In genomic region chr3:69306239-69307185, GRCh38 we compare ENCODE assay signal across 8 cellular contexts.
DNase-seq lines count a peak whose midpoint lies in the region; ATAC-seq and TF ChIP-seq lines count a peak whose summit lies in the region.

No MANE protein-coding gene starts in this region.

- no peaks in the 10 kb centered on the region for H3K27me3 ChIP-seq in endodermal cell (ENCODE audit: control insufficient read depth, insufficient read depth, low read length, poor library complexity, severe bottlenecking)

- ATAC-seq in GM19043 (IDR thresholded peaks at IDR 0.05; ENCODE audit: low read depth, unreplicated experiment): peak; percentile 96
- ATAC-seq in HG03196 (IDR thresholded peaks at IDR 0.05; ENCODE audit: unreplicated experiment): peak; percentile 90

- 51% methylated on average over 13 to 17 of the region's 17 CpGs for WGBS in endodermal cell (ENCODE audit: insufficient coverage in 1 of 2, insufficient read length in 1 of 2), 2 experiments

- H3K27ac Mint-ChIP-seq in CD14-positive monocyte (peak overlapping the region in 6 of 7 donors; percentile 10 to 85 (median 50)), endodermal cell (no peak overlapping the region)

- H3K4me3 Mint-ChIP-seq in CD14-positive monocyte: no peak overlapping the region
- H3K4me3 Mint-ChIP-seq in endodermal cell: no peak overlapping the region

- H3K9me3 Mint-ChIP-seq in CD14-positive monocyte (peaks cover 0 to 8% (median 0%) of the 10 kb centered on the region in 7 donors), endodermal cell (no peaks in the 10 kb centered on the region)

- peaks cover 47 to 51% of the 10 kb centered on the region in 2 donors for H3K36me3 Mint-ChIP-seq in CD14-positive monocyte
- H3K36me3 Mint-ChIP-seq in endodermal cell (ENCODE audit: low read depth): no peaks in the 10 kb centered on the region

- H3K27me3 Mint-ChIP-seq in CD14-positive monocyte (ENCODE audit: low read depth in 3 of 3): peaks cover 0 to 3% (median 0%) of the 10 kb centered on the region in 3 donors
- peaks cover 14% of the 10 kb centered on the region for H3K27me3 Mint-ChIP-seq in endodermal cell (ENCODE audit: insufficient read depth)

- H3K9me3 ChIP-seq in endodermal cell (ENCODE audit: control insufficient read depth, low read length): peaks cover 11% of the 10 kb centered on the region

- peak; percentile 71 for DNase-seq in CD14-positive monocyte (ENCODE audit: low spot score)
- peak; percentile 11 for DNase-seq in NCI-H82 treated with DMSO at 0.1 percent for 48 hours (lab: John Stamatoyannopoulos, UW; ENCODE audit: unreplicated experiment)
- DNase-seq in activated CD8-positive, alpha-beta memory T cell treated with anti-CD3 and anti-CD28 coated beads for 48 hours (ENCODE audit: low read depth in 2 of 3, low spot score in 2 of 3): peak in 2 of 3 experiments; percentile 20 to 45
- DNase-seq in endodermal cell: peak; percentile 84
- peak; percentile 85 for DNase-seq in middle frontal gyrus (ENCODE audit: extremely low spot score, low spot score)
- DNase-seq in stimulated activated CD8-positive, alpha-beta memory T cell treated with anti-CD3 and anti-CD28 coated beads, Interleukin-4, amount 100 ng/mL, for 4 hours (ENCODE audit: low read depth in 2 of 2, low spot score in 1 of 2): peak; percentile 29 to 35

- no peaks in the 10 kb centered on the region for H3K4me1 ChIP-seq in endodermal cell (ENCODE audit: control insufficient read depth, insufficient read depth, low read length)

- TF ChIP-seq CTCF in CD14-positive monocyte (IDR thresholded peaks at IDR 0.05): peak; percentile 90
- TF ChIP-seq CTCF in endodermal cell (conservative IDR thresholded peaks at IDR 0.05): peak; percentile 97

- no peaks in the 10 kb centered on the region for H3K36me3 ChIP-seq in endodermal cell (ENCODE audit: control insufficient read depth, insufficient read depth, low read length)

- H3K4me1 Mint-ChIP-seq in CD14-positive monocyte (peaks cover 10% of the 10 kb centered on the region), endodermal cell (peaks cover 3% of the 10 kb centered on the region)

- no peak overlapping the region for H3K9ac ChIP-seq in endodermal cell (ENCODE audit: extremely low read depth, low read length, poor library complexity, severe bottlenecking)

- no peak overlapping the region for H3K27ac ChIP-seq in endodermal cell (ENCODE audit: low read depth, low read length)

- no peak overlapping the region for H3K4me3 ChIP-seq in endodermal cell (ENCODE audit: low read length)

- intact Hi-C loops in CD14-positive monocyte (cut with micrococcal nuclease): loop anchor here (5.0 kb wide), 1 partner anchor 144 kb away; no protein-coding TSS in a partner anchor

Comparison
In these comparisons a context has a peak if more than half of its experiments do, and no peak if none do; other contexts are left out.
1. DNase-seq: peak in every context shown above with its lines; median percentile 85 in middle frontal gyrus; 84 in endodermal cell; 71 in CD14-positive monocyte; 32 in activated CD8-positive, alpha-beta memory T cell treated with anti-CD3 and anti-CD28 coated beads for 48 hours; 32 in stimulated activated CD8-positive, alpha-beta memory T cell treated with anti-CD3 and anti-CD28 coated beads, Interleukin-4, amount 100 ng/mL, for 4 hours; 11 in NCI-H82 treated with DMSO at 0.1 percent for 48 hours.